ENCODE assay signal across 21 cellular contexts in genomic region chr9:96246267-96246671, GRCh38. TPM values are rescaled to one million over a fixed set of nuclear protein-coding genes. Genes with fewer than 3 reads are reported as not detected.
"Had no signal": no experiment of that assay in that cellular context is flagged by ENCODE, and none has a peak within 500 bp of the region (broad histone marks: within the 10 kb centered on the region; RNA-seq: fewer than 3 reads in every experiment).

No MANE protein-coding gene starts in this region.

- H3K9ac ChIP-seq: KMS-11, SK-N-SH had no signal

- H3K4me2 ChIP-seq: KMS-11, SK-N-SH had no signal

- DNase-seq: IMR-90, Kasumi-1, MM.1S, NCI-H1092 treated with DMSO at 0.1 percent for 48 hours, NCI-H1436, NCI-H187, NCI-H2029, NCI-H2081 treated with DMSO at 0.1 percent for 48 hours, NCI-H2171, NCI-H226, NCI-H446, NCI-H510A, NCI-H69, NCI-H774, SHP77, SK-N-SH had no signal

- H3K9me3 ChIP-seq: SK-N-SH had no signal

- ATAC-seq: Panc1 had no signal

- H3K27ac ChIP-seq: KMS-11, RWPE1 had no signal

- H3K9me2 ChIP-seq: SK-N-SH had no signal

RNA-seq across cellular contexts. Expression of gene HSD17B3, which starts 55.7 kb away (rescaled TPM):
- total RNA-seq: HT-29, SK-MEL-5 had no signal
- polyA plus RNA-seq: IMR-90 had no signal
